ENCODE assay signal across 1 cellular context in genomic region chr17:80258296-80258695, GRCh38.
TF ChIP-seq lines count a peak whose summit lies in the region.

No MANE protein-coding gene starts in this region.

TF ChIP-seq in K562, 482 proteins besides CTCF, POLR2A, EP300 and RAD21:
- TF ChIP-seq ARNT (IDR thresholded peaks at IDR 0.05) (0 out of 4 replicates have a peak, but pooled peaks of 1 of the 2 experiments have one; percentile 43), GATAD2A (IDR thresholded peaks at IDR 0.05) (0 out of 2 replicates have a peak, but pooled peaks have one; percentile 21), PHF8 (IDR thresholded peaks at IDR 0.05; ENCODE audit: borderline replicate concordance, low read length) (0 out of 2 replicates have a peak, but pooled peaks have one; percentile 16), MNT (conservative IDR thresholded peaks at IDR 0.05) (0 out of 4 replicates have a peak, but pooled peaks of 1 of the 2 experiments have one; percentile 22)
